Comparison of ENCODE assay signal across 15 cellular contexts in the genomic region with DNA sequence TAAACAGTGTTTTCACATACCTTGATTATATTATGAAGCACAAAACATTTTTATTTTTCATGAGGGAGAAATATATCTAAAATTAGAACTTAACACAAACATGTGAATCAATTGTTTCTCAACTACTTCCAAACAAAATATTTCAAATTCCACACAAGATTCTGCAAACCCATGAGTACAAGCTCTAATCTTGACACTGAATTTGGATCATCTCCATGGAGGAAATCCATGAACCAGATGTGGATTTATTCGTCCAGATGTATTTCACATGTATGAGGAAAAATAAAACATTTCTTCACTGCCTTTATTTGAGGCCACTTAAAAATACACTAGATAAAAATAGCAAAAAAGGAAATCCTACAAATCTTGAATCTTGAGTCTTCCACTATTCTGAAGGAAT.
DNase-seq lines count a peak whose midpoint lies in the region; ATAC-seq, FAIRE-seq and TF ChIP-seq lines count a peak whose summit lies in the region.
"Had no signal": no experiment of that assay in that cellular context is flagged by ENCODE, and none has a peak within 500 bp of the region (broad histone marks: within the 10 kb centered on the region; RNA-seq: fewer than 3 reads in every experiment).

No MANE protein-coding gene starts in this region.

- H3K36me3 ChIP-seq in HUES6 (ENCODE audit: control insufficient read depth, insufficient read depth, low read length) = no peaks in the 10 kb centered on the region
- no peaks in the 10 kb centered on the region for H3K36me3 ChIP-seq in esophagus muscularis mucosa
- H3K36me3 ChIP-seq: upper lobe of right lung had no signal

- H3K4me1 Mint-ChIP-seq in osteocyte (ENCODE audit: unreplicated experiment) = peaks cover 44% of the 10 kb centered on the region
- no peaks in the 10 kb centered on the region for H3K4me1 Mint-ChIP-seq in stimulated activated memory B cell treated with anti-CD40 and anti-IgM and Interleukin-4, amounts not matched to agents 10 μg/mL and 1 μg/mL and 100 μg/mL, for 72 hours
- H3K4me1 Mint-ChIP-seq: activated T-helper 17 cell treated with anti-CD3 and anti-CD28 coated beads, Interleukin-2, amount 50 U/mL, for 72 hours had no signal

- H3K27ac Mint-ChIP-seq in osteocyte (ENCODE audit: unreplicated experiment) = peak overlapping the region; percentile 80
- H3K27ac Mint-ChIP-seq in stimulated activated memory B cell treated with anti-CD40 and anti-IgM and Interleukin-4, amounts not matched to agents 10 μg/mL and 1 μg/mL and 100 μg/mL, for 72 hours = no peak overlapping the region
- H3K27ac Mint-ChIP-seq: activated T-helper 17 cell treated with anti-CD3 and anti-CD28 coated beads, Interleukin-2, amount 50 U/mL, for 72 hours; T-helper 1 cell treated with Interleukin-12 subunit alpha and Interleukin-12 subunit beta and Interleukin-4 antibody, amounts not matched to agents 30 μg/mL and 1 μg/mL, for 36 hours had no signal

- DNase-seq in AG09309 (ENCODE audit: low read depth) (peak; percentile 88), esophagus muscularis mucosa (ENCODE audit: extremely low spot score) (no peak), osteocyte (ENCODE audit: extremely low spot score, unreplicated experiment) (no peak), SK-N-DZ (ENCODE audit: low spot score) (no peak), frontal cortex (ENCODE audit: low spot score in 2 of 2) (no peak)
- DNase-seq: activated CD4-positive, alpha-beta T cell treated with anti-CD3 and anti-CD28 coated beads, Interleukin-2, amount 50 U/mL, for 1 hour; left colon; NCI-H2081 treated with DMSO at 0.1 percent for 48 hours; upper lobe of right lung had no signal

- H3K27me3 Mint-ChIP-seq in osteocyte (ENCODE audit: unreplicated experiment) = no peaks in the 10 kb centered on the region
- H3K27me3 Mint-ChIP-seq in stimulated activated memory B cell treated with anti-CD40 and anti-IgM and Interleukin-4, amounts not matched to agents 10 μg/mL and 1 μg/mL and 100 μg/mL, for 72 hours = no peaks in the 10 kb centered on the region
- H3K27me3 Mint-ChIP-seq: activated T-helper 17 cell treated with anti-CD3 and anti-CD28 coated beads, Interleukin-2, amount 50 U/mL, for 72 hours had no signal

- TF ChIP-seq EP300 in esophagus muscularis mucosa (IDR thresholded peaks at IDR 0.05) = no peak

- H3K4me3 Mint-ChIP-seq in osteocyte (ENCODE audit: unreplicated experiment) = no peak overlapping the region
- H3K4me3 Mint-ChIP-seq in stimulated activated memory B cell treated with anti-CD40 and anti-IgM and Interleukin-4, amounts not matched to agents 10 μg/mL and 1 μg/mL and 100 μg/mL, for 72 hours = no peak overlapping the region
- H3K4me3 Mint-ChIP-seq: activated T-helper 17 cell treated with anti-CD3 and anti-CD28 coated beads, Interleukin-2, amount 50 U/mL, for 72 hours; T-helper 1 cell treated with Interleukin-12 subunit alpha and Interleukin-12 subunit beta and Interleukin-4 antibody, amounts not matched to agents 30 μg/mL and 1 μg/mL, for 36 hours had no signal

- H3K27me3 ChIP-seq in HUES6 (ENCODE audit: control insufficient read depth, insufficient read depth, low read length) (no peaks in the 10 kb centered on the region), esophagus muscularis mucosa (no peaks in the 10 kb centered on the region)
- H3K27me3 ChIP-seq: upper lobe of right lung had no signal

- H3K27ac ChIP-seq in HUES6 (ENCODE audit: low read depth, low read length) (peak overlapping the region; percentile 51; the same call in 1 of the 2 replicates), esophagus muscularis mucosa (replicated peaks in 1 of 4) (peak overlapping the region; percentile 41 to 72 (median 58))
- H3K27ac ChIP-seq: upper lobe of right lung had no signal

- H3K4me3 ChIP-seq in AG09309 (ENCODE audit: control insufficient read depth, low read depth, low read length) = no peak overlapping the region
- H3K4me3 ChIP-seq in HUES6 (ENCODE audit: low read depth, low read length) = no peak overlapping the region
- no peak overlapping the region for H3K4me3 ChIP-seq in esophagus muscularis mucosa
- H3K4me3 ChIP-seq: upper lobe of right lung had no signal

- no peak for TF ChIP-seq CTCF in AG09309 (IDR thresholded peaks at IDR 0.05; ENCODE audit: control insufficient read depth, insufficient read depth, low read depth, low read length, missing control alignments)
- TF ChIP-seq CTCF in esophagus muscularis mucosa (IDR thresholded peaks at IDR 0.05) = no peak
- TF ChIP-seq CTCF in osteocyte (IDR thresholded peaks at IDR 0.05) = no peak

- H3K4me1 ChIP-seq in HUES6 (ENCODE audit: control insufficient read depth, insufficient read depth, low read length) (peaks cover 9% of the 10 kb centered on the region; the same call in 1 of the 2 replicates), esophagus muscularis mucosa (peaks cover 23 to 38% (median 34%) of the 10 kb centered on the region in 4 donors)

- H3K9me3 ChIP-seq in HUES6 (ENCODE audit: control insufficient read depth, insufficient read depth, low read depth, low read length) = no peaks in the 10 kb centered on the region
- no peaks in the 10 kb centered on the region for H3K9me3 ChIP-seq in esophagus muscularis mucosa
- H3K9me3 ChIP-seq: upper lobe of right lung had no signal

- ATAC-seq in stimulated activated memory B cell treated with anti-CD40 and anti-IgM and Interleukin-4, amounts not matched to agents 10 μg/mL and 1 μg/mL and 100 μg/mL, for 72 hours = no peak
- ATAC-seq in GM18907 (IDR thresholded peaks at IDR 0.05; ENCODE audit: unreplicated experiment) = no peak
- ATAC-seq: activated T-helper 17 cell treated with anti-CD3 and anti-CD28 coated beads, Interleukin-2, amount 50 U/mL, for 72 hours; left colon; upper lobe of right lung had no signal

- TF ChIP-seq POLR2A in esophagus muscularis mucosa (IDR thresholded peaks at IDR 0.05; ENCODE audit: low read depth) = no peak

- peaks cover 1% of the 10 kb centered on the region for H3K36me3 Mint-ChIP-seq in osteocyte (ENCODE audit: unreplicated experiment)
- H3K36me3 Mint-ChIP-seq in stimulated activated memory B cell treated with anti-CD40 and anti-IgM and Interleukin-4, amounts not matched to agents 10 μg/mL and 1 μg/mL and 100 μg/mL, for 72 hours = peaks cover 12% of the 10 kb centered on the region

- H3K9ac ChIP-seq in HUES6 (ENCODE audit: low read length) = no peak overlapping the region

- 18% methylated on average over 1 of the region's 1 CpG for WGBS in esophagus muscularis mucosa

- FAIRE-seq in frontal cortex (lab: Jason Lieb, UNC) = no peak
- FAIRE-seq: GM18507 had no signal

- no peaks in the 10 kb centered on the region for H3K9me3 Mint-ChIP-seq in osteocyte (ENCODE audit: unreplicated experiment)
- H3K9me3 Mint-ChIP-seq in stimulated activated memory B cell treated with anti-CD40 and anti-IgM and Interleukin-4, amounts not matched to agents 10 μg/mL and 1 μg/mL and 100 μg/mL, for 72 hours = peaks cover 3% of the 10 kb centered on the region
- H3K9me3 Mint-ChIP-seq: T-helper 1 cell treated with Interleukin-12 subunit alpha and Interleukin-12 subunit beta and Interleukin-4 antibody, amounts not matched to agents 30 μg/mL and 1 μg/mL, for 36 hours had no signal

- intact Hi-C loops in esophagus muscularis mucosa (cut with DNase I) = no loop called here
